In the genomic region with DNA sequence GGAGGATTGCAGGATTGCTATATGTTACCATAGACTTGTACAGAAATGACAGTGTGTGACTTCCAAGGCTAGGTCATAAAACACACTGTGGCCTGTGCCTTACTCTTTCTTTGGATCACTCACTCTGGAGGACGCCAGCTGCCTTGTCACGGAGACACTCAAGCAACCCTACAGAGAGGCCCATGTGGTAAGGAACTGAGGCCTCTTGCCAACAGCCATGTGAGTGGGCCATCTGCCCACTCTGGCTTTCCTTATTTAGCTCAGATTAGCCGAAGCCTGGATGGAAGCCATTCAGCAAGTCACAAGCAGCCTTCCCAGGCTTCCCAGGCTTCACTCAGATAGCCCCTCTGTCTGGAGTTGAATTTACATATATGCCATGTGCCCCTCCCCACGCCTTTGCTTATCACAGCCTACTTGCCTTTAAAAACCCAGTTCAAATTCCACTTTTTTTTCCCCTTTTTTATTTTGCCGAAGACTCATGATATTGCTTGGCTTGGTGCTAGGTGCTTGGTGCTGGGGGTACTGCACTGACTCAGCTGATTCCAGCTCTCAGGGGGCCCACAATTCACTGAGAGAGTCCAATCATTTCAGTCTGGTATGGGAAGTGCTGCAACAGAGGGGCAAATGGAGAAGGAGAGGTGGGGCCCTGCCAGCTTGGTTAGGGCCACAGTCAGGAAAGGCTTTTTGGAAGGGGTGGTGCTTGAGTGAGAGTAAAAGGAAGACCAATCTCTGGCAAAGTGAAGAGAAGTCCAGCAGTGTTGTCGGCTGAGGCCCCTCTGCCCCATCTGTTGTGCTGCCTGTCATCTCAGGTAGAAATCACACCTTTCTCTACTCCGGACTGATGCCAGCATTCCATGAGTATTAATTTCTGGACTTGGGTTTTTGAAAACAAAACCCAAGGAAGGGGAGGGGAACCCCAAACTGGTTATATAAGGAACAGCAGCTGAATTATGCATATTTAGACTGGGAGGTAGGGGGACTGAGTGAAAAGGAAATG, we compare ENCODE assay signal across 10 cellular contexts. TPM values are rescaled to one million over a fixed set of nuclear protein-coding genes. Genes with fewer than 3 reads are reported as not detected.
DNase-seq lines count a peak whose midpoint lies in the region; ATAC-seq and TF ChIP-seq lines count a peak whose summit lies in the region.
"Had no signal": no experiment of that assay in that cellular context is flagged by ENCODE, and none has a peak within 500 bp of the region (broad histone marks: within the 10 kb centered on the region; RNA-seq: fewer than 3 reads in every experiment).

No MANE protein-coding gene starts in this region.

- CTCF ChIA-PET in AG04450 (lab: Charles Lee) = interaction anchor here (1.9 to 2.2 kb wide), 2 partner anchors 70 to 124 kb away, joined by 5 to 6 read pairs; no protein-coding TSS in a partner anchor

- peaks cover 19% of the 10 kb centered on the region for H3K27me3 Mint-ChIP-seq in nephron progenitor cell (ENCODE audit: low read depth, poor library complexity)

- peaks cover 20% of the 10 kb centered on the region for H3K36me3 Mint-ChIP-seq in nephron progenitor cell (ENCODE audit: low read depth)

- H3K27ac ChIP-seq in AG04450 (ENCODE audit: low read depth, low read length) (no peak overlapping the region), esophagus muscularis mucosa (replicated peaks in 1 of 4) (peak overlapping the region; percentile 31 to 62 (median 45))
- H3K27ac ChIP-seq in effector memory CD4-positive, alpha-beta T cell (ENCODE audit: insufficient read depth, low read length, poor library complexity, severe bottlenecking) = no peak overlapping the region

- POLR2A ChIA-PET in AG04450 (lab: Yijun Ruan, JAX) = no interaction called here

- TF ChIP-seq EP300 in esophagus muscularis mucosa (IDR thresholded peaks at IDR 0.05) = no peak

- H3K27ac Mint-ChIP-seq in nephron progenitor cell = peak overlapping the region; percentile 32

- no peak for TF ChIP-seq POLR2A in esophagus muscularis mucosa (IDR thresholded peaks at IDR 0.05; ENCODE audit: low read depth)

- H3K4me1 Mint-ChIP-seq in nephron progenitor cell = peaks cover 11% of the 10 kb centered on the region

- no peak for ATAC-seq in HG03095 (IDR thresholded peaks at IDR 0.05; ENCODE audit: unreplicated experiment)
- ATAC-seq in GM21717 (IDR thresholded peaks at IDR 0.05; ENCODE audit: unreplicated experiment) = no peak

- no peak for TF ChIP-seq CTCF in AG04450 (IDR thresholded peaks at IDR 0.05; ENCODE audit: low read depth, low read length)
- TF ChIP-seq CTCF in esophagus muscularis mucosa (IDR thresholded peaks at IDR 0.05) = no peak
- no peak for TF ChIP-seq CTCF in nephron progenitor cell (IDR thresholded peaks at IDR 0.05)

- H3K4me3 ChIP-seq in AG04450 (ENCODE audit: low read depth, low read length) = no peak overlapping the region
- H3K4me3 ChIP-seq in esophagus muscularis mucosa = no peak overlapping the region
- no peak overlapping the region for H3K4me3 ChIP-seq in effector memory CD4-positive, alpha-beta T cell (ENCODE audit: insufficient read depth, low read depth, low read length, poor library complexity, severe bottlenecking)

- DNase-seq in AG04450 (ENCODE audit: low read depth, low spot score) = peak; percentile 70
- peak; percentile 66 for DNase-seq in NCI-H2171 (lab: John Stamatoyannopoulos, UW)
- peak; percentile 93 for DNase-seq in esophagus muscularis mucosa (ENCODE audit: extremely low spot score)
- DNase-seq in nephron progenitor cell = no peak
- DNase-seq in effector memory CD4-positive, alpha-beta T cell = no peak
- no peak for DNase-seq in GM19240 (ENCODE audit: insufficient read length, low spot score)
- DNase-seq: H7, NCI-H146 had no signal

- peaks cover 6% of the 10 kb centered on the region; the same call in 1 of the 2 replicates for H3K9me3 ChIP-seq in AG04450 (ENCODE audit: control insufficient read depth, insufficient read depth, low read length)
- no peaks in the 10 kb centered on the region for H3K9me3 ChIP-seq in esophagus muscularis mucosa
- H3K9me3 ChIP-seq in effector memory CD4-positive, alpha-beta T cell (ENCODE audit: control insufficient read depth, low read length) = no peaks in the 10 kb centered on the region

- H3K4me3 Mint-ChIP-seq in nephron progenitor cell = no peak overlapping the region

- WGBS in esophagus muscularis mucosa = 47% methylated on average over 7 of the region's 7 CpGs

- H3K36me3 ChIP-seq in esophagus muscularis mucosa = no peaks in the 10 kb centered on the region
- no peaks in the 10 kb centered on the region for H3K36me3 ChIP-seq in effector memory CD4-positive, alpha-beta T cell (ENCODE audit: control insufficient read depth, insufficient read depth, low read length)

- peaks cover 28 to 44% (median 41%) of the 10 kb centered on the region in 4 donors for H3K4me1 ChIP-seq in esophagus muscularis mucosa
- no peaks in the 10 kb centered on the region for H3K4me1 ChIP-seq in effector memory CD4-positive, alpha-beta T cell (ENCODE audit: control insufficient read depth, insufficient read depth, low read length, poor library complexity, severe bottlenecking)

- H3K9me3 Mint-ChIP-seq in nephron progenitor cell = peaks cover 9% of the 10 kb centered on the region

- no peaks in the 10 kb centered on the region for H3K27me3 ChIP-seq in AG04450 (ENCODE audit: control insufficient read depth, insufficient read depth, low read length)
- no peaks in the 10 kb centered on the region for H3K27me3 ChIP-seq in esophagus muscularis mucosa
- H3K27me3 ChIP-seq in effector memory CD4-positive, alpha-beta T cell (replicated peaks; ENCODE audit: control insufficient read depth, insufficient read depth, low read length, poor library complexity, severe bottlenecking) = no peaks in the 10 kb centered on the region

- intact Hi-C loops in esophagus muscularis mucosa (cut with DNase I) = no loop called here

RNA-seq across cellular contexts. Expression of gene P4HA3, which starts 14.5 kb away (rescaled TPM):
- polyA plus RNA-seq in AG04450 (2011; rRNA removed) = 8.5 and 10.7 TPM in 2 replicates
- 3.1 and 4.0 TPM in 2 replicates for polyA minus RNA-seq in AG04450 (2011; rRNA and poly(A)+ RNA removed)
- 1 to 10 TPM in 2 of 4 donors, under 1 TPM in 2; 0.71 to 2.1 (median 1.1) TPM for total RNA-seq in esophagus muscularis mucosa

Comparison
In these comparisons a context has a peak if more than half of its experiments do, and no peak if none do; other contexts are left out.
1. DNase-seq: peak in AG04450 (single experiment), NCI-H2171 (single experiment) and esophagus muscularis mucosa (single experiment); none in nephron progenitor cell (single experiment), effector memory CD4-positive, alpha-beta T cell (0 of 3) and GM19240 (single experiment).
2. H3K27ac ChIP-seq: peak in esophagus muscularis mucosa (4 of 4); none in AG04450 (single experiment) and effector memory CD4-positive, alpha-beta T cell (single experiment).